In the genomic region with DNA sequence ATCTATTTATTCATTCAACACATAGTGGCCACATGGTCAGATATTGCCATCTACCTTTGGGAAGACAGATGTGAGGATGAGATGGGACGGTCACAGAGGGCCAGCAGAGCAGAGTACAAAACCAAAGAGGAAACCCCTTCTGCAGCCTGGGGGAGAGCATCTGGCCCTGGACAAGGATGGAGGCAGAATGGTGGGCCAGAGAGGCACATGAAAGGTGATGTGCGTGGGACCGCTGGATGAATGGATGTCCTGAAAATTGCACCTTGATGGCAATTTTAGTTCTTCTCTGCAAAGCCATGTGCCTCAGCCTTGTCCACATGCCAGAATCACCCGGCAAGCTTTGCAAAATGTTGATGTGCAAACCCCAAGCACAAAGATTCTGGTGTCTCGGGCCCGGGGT, we compare ENCODE assay signal across 24 cellular contexts.
A peak's percentile ranks its signal among the peaks of the same experiment; 100 is the strongest.
DNase-seq lines count a peak whose midpoint lies in the region; ATAC-seq and TF ChIP-seq lines count a peak whose summit lies in the region.
"Had no signal": no experiment of that assay in that cellular context is flagged by ENCODE, and none has a peak within 500 bp of the region (broad histone marks: within the 10 kb centered on the region; RNA-seq: fewer than 3 reads in every experiment).

No MANE protein-coding gene starts in this region.

- no peak overlapping the region for H2BK15ac ChIP-seq in neuronal stem cell (ENCODE audit: low read length)

- peak overlapping the region; percentile 40 for H2BK5ac ChIP-seq in neuronal stem cell (ENCODE audit: low read length)

- DNase-seq in right atrium auricular region (ENCODE audit: low spot score) = peak; percentile 48
- no peak for DNase-seq in left ventricle myocardium superior
- DNase-seq in dermis blood vessel endothelial cell = peak; percentile 0
- DNase-seq in neuronal stem cell (ENCODE audit: low spot score) = no peak
- no peak for DNase-seq in chondrocyte (ENCODE audit: low spot score)
- DNase-seq in hippocampal formation (lab: John Stamatoyannopoulos, UW) = no peak
- DNase-seq: AML-193; CD4-positive, alpha-beta T cell; GM23248; H7; IMR-90; KG1; MM.1S; NCI-H1048; NCI-H1417; NCI-H1694; NCI-H2081; NCI-H2227 treated with DMSO at 0.1 percent for 48 hours; NCI-H526 treated with DMSO at 0.1 percent for 48 hours; Right ventricle myocardium superior; RPMI8226 had no signal

- H4K8ac ChIP-seq in neuronal stem cell (ENCODE audit: low read depth, low read length) = no peak overlapping the region

- H3K36me3 ChIP-seq in right atrium auricular region (no peaks in the 10 kb centered on the region), neuronal stem cell (replicated peaks in 1 of 2; ENCODE audit: control insufficient read depth in 2 of 2, insufficient read depth in 2 of 2, low read length in 2 of 2) (no peaks in the 10 kb centered on the region)
- H3K36me3 ChIP-seq: BLaER1 treated with 17β-estradiol and CSF1 and Interleukin-3, amounts not matched to agents 10 nM and 100 nM had no signal

- intact Hi-C loops in left ventricle myocardium superior (cut with micrococcal nuclease) = no loop called here

- H3K27ac Mint-ChIP-seq in chondrocyte (ENCODE audit: unreplicated experiment) = no peak overlapping the region
- H3K27ac Mint-ChIP-seq: CD4-positive, alpha-beta T cell had no signal

- H2AK5ac ChIP-seq in neuronal stem cell (ENCODE audit: low read depth, low read length) = no peak overlapping the region

- no peak overlapping the region for H2AFZ ChIP-seq in neuronal stem cell (ENCODE audit: low read length)
- H2AFZ ChIP-seq: GM23248 had no signal

- H3K14ac ChIP-seq in neuronal stem cell (ENCODE audit: low read length) = no peak overlapping the region

- H3K9ac ChIP-seq in neuronal stem cell (ENCODE audit: low read depth, low read length, poor library complexity) = no peak overlapping the region
- H3K9ac ChIP-seq: BLaER1 treated with 17β-estradiol and CSF1 and Interleukin-3, amounts not matched to agents 10 nM and 100 nM; GM23248 had no signal

- H3K4me1 Mint-ChIP-seq in chondrocyte (ENCODE audit: low read depth) = peaks cover 8% of the 10 kb centered on the region

- WGBS in neuronal stem cell (ENCODE audit: extremely low coverage in 2 of 2, insufficient read length in 2 of 2, insufficient replicate concordance in 1 of 2), 2 donors = no CpG with 5 or more reads among the region's 6 CpGs

- H3K9me3 Mint-ChIP-seq in chondrocyte (ENCODE audit: low read depth) = no peaks in the 10 kb centered on the region
- H3K9me3 Mint-ChIP-seq: CD4-positive, alpha-beta T cell had no signal

- H3K18ac ChIP-seq in neuronal stem cell (ENCODE audit: low read length) = no peak overlapping the region

- H3K36me3 Mint-ChIP-seq in chondrocyte (ENCODE audit: low read depth) = no peaks in the 10 kb centered on the region

- H3K27me3 ChIP-seq in right atrium auricular region = no peaks in the 10 kb centered on the region
- H3K27me3 ChIP-seq in neuronal stem cell (ENCODE audit: control insufficient read depth in 3 of 3, insufficient read depth in 3 of 3, low read depth in 1 of 3, low read length in 3 of 3) = no peaks in the 10 kb centered on the region
- H3K27me3 ChIP-seq: BLaER1 treated with 17β-estradiol and CSF1 and Interleukin-3, amounts not matched to agents 10 nM and 100 nM had no signal

- H2BK12ac ChIP-seq in neuronal stem cell (ENCODE audit: low read length) = no peak overlapping the region

- ATAC-seq in left ventricle myocardium superior (no peak), HG02852 (IDR thresholded peaks at IDR 0.05; ENCODE audit: unreplicated experiment) (no peak)
- ATAC-seq: A549 had no signal

- peaks cover 0 to 50% of the 10 kb centered on the region in 2 donors for H3K4me1 ChIP-seq in right atrium auricular region
- peaks cover 0 to 7% of the 10 kb centered on the region in 2 donors for H3K4me1 ChIP-seq in neuronal stem cell (ENCODE audit: control insufficient read depth in 2 of 2, insufficient read depth in 1 of 2, low read depth in 1 of 2, low read length in 2 of 2)

- no peaks in the 10 kb centered on the region for H3K27me3 Mint-ChIP-seq in chondrocyte (ENCODE audit: low read depth)
- H3K27me3 Mint-ChIP-seq: CD4-positive, alpha-beta T cell had no signal

- TF ChIP-seq CTCF in right atrium auricular region (IDR thresholded peaks at IDR 0.05) = no peak
- no peak for TF ChIP-seq CTCF in chondrocyte (IDR thresholded peaks at IDR 0.05)

- H3K4me3 ChIP-seq in right atrium auricular region (no peak overlapping the region), neuronal stem cell (ENCODE audit: low read length in 2 of 2) (no peak overlapping the region)
- H3K4me3 ChIP-seq: A549; BLaER1 treated with 17β-estradiol and CSF1 and Interleukin-3, amounts not matched to agents 10 nM and 100 nM; GM23248 had no signal

- H3K23ac ChIP-seq in neuronal stem cell (ENCODE audit: low read depth, low read length, poor library complexity) = no peak overlapping the region

- no peak overlapping the region for H4K91ac ChIP-seq in neuronal stem cell (ENCODE audit: low read depth, low read length, poor library complexity)

- H3K4ac ChIP-seq in neuronal stem cell (ENCODE audit: low read length) = no peak overlapping the region

- no peak overlapping the region for H3K4me3 Mint-ChIP-seq in chondrocyte (ENCODE audit: unreplicated experiment)
- H3K4me3 Mint-ChIP-seq: CD4-positive, alpha-beta T cell had no signal

- no peak overlapping the region for H2BK120ac ChIP-seq in neuronal stem cell (ENCODE audit: low read depth, low read length)

- H3K9me3 ChIP-seq in right atrium auricular region (no peaks in the 10 kb centered on the region), neuronal stem cell (replicated peaks in 1 of 2; ENCODE audit: control insufficient read depth in 2 of 2, insufficient read depth in 1 of 2, low read depth in 1 of 2, low read length in 2 of 2) (no peaks in the 10 kb centered on the region)
- H3K9me3 ChIP-seq: A549; BLaER1 treated with 17β-estradiol and CSF1 and Interleukin-3, amounts not matched to agents 10 nM and 100 nM had no signal

- no peak overlapping the region for H3K4me2 ChIP-seq in neuronal stem cell (ENCODE audit: insufficient read depth, low read length, poor library complexity, severe bottlenecking)
- H3K4me2 ChIP-seq: A549 had no signal

- no peaks in the 10 kb centered on the region for H3K79me1 ChIP-seq in neuronal stem cell (ENCODE audit: low read depth, low read length)

- H3K27ac ChIP-seq in right atrium auricular region (no peak overlapping the region), neuronal stem cell (replicated peaks; ENCODE audit: low read length) (no peak overlapping the region)
- H3K27ac ChIP-seq: A549, GM23248 had no signal

Comparison
In these comparisons a context has a peak if more than half of its experiments do, and no peak if none do; other contexts are left out.
1. DNase-seq: peak in right atrium auricular region (single experiment) and dermis blood vessel endothelial cell (single experiment); none in left ventricle myocardium superior (single experiment), neuronal stem cell (single experiment), chondrocyte (single experiment) and hippocampal formation (0 of 2).